In genomic region chr9:33524431-33524947, GRCh38 we compare ENCODE assay signal across 9 cellular contexts. TPM values are rescaled to one million over a fixed set of nuclear protein-coding genes. Genes with fewer than 3 reads are reported as not detected.
DNase-seq lines count a peak whose midpoint lies in the region; ATAC-seq, FAIRE-seq and TF ChIP-seq lines count a peak whose summit lies in the region.
"Had no signal": no experiment of that assay in that cellular context is flagged by ENCODE, and none has a peak within 500 bp of the region (broad histone marks: within the 10 kb centered on the region; RNA-seq: fewer than 3 reads in every experiment).

No MANE protein-coding gene starts in this region.

- H3K4me3 ChIP-seq in H7 (ENCODE audit: insufficient read depth, low read depth, low read length) (peak overlapping the region; percentile 71), hepatocyte (peak overlapping the region; percentile 36)

- no peaks in the 10 kb centered on the region for H3K9me2 ChIP-seq in hepatocyte (replicated peaks; ENCODE audit: insufficient read depth)

- TF ChIP-seq CTCF in hepatocyte (IDR thresholded peaks at IDR 0.05; ENCODE audit: poor library complexity), result no peak

- TF ChIP-seq POLR2A in GM12892 (IDR thresholded peaks at IDR 0.05; ENCODE audit: low read depth, low read length), result no peak

- peak overlapping the region; percentile 77 for H3K4me3 Mint-ChIP-seq in activated T-cell treated with anti-CD3 and anti-CD28 coated beads, Interleukin-2, amount 50 U/mL, for 4 hours
- peak overlapping the region; percentile 73 to 85 for H3K4me3 Mint-ChIP-seq in stimulated activated naive B cell treated with anti-CD40 and anti-IgM and Interleukin-4, amounts not matched to agents 10 μg/mL and 1 μg/mL and 100 μg/mL, for 72 hours

- DNase-seq in A172 (ENCODE audit: low spot score) (peak; percentile 2), H7 (peak; percentile 53), hepatocyte (ENCODE audit: low spot score) (peak; percentile 6), occipital lobe (lab: John Stamatoyannopoulos, UW) (no peak), GM12892 (ENCODE audit: insufficient read length) (no peak)
- no peak for DNase-seq in activated T-cell treated with anti-CD3 and anti-CD28 coated beads, Interleukin-2, amount 50 U/mL, for 4 hours
- DNase-seq in stimulated activated naive B cell treated with anti-CD40 and anti-IgM and Interleukin-4, amounts not matched to agents 10 μg/mL and 1 μg/mL and 100 μg/mL, for 72 hours, result no peak

- no peaks in the 10 kb centered on the region for H3K4me1 ChIP-seq in hepatocyte (ENCODE audit: insufficient read depth)

- H3K4me1 Mint-ChIP-seq in activated T-cell treated with anti-CD3 and anti-CD28 coated beads, Interleukin-2, amount 50 U/mL, for 4 hours (ENCODE audit: low read depth), result peaks cover 6% of the 10 kb centered on the region
- peaks cover 5 to 7% of the 10 kb centered on the region in 2 donors for H3K4me1 Mint-ChIP-seq in stimulated activated naive B cell treated with anti-CD40 and anti-IgM and Interleukin-4, amounts not matched to agents 10 μg/mL and 1 μg/mL and 100 μg/mL, for 72 hours

- H3K36me3 ChIP-seq in H7 (replicated peaks; ENCODE audit: control insufficient read depth, insufficient read depth, low read length), result no peaks in the 10 kb centered on the region
- no peaks in the 10 kb centered on the region for H3K36me3 ChIP-seq in hepatocyte (replicated peaks; ENCODE audit: insufficient read depth, low read depth)

- H3K27me3 ChIP-seq in H7 (ENCODE audit: control insufficient read depth, insufficient read depth, low read length), result peaks cover 6% of the 10 kb centered on the region
- peaks cover 29% of the 10 kb centered on the region for H3K27me3 ChIP-seq in hepatocyte

- peak overlapping the region; percentile 99 for H3K4me2 ChIP-seq in hepatocyte

- H3K27ac ChIP-seq in hepatocyte, result no peak overlapping the region

- ATAC-seq in activated T-cell treated with anti-CD3 and anti-CD28 coated beads, Interleukin-2, amount 50 U/mL, for 4 hours, result peak; percentile 42 to 45
- ATAC-seq in stimulated activated naive B cell treated with anti-CD40 and anti-IgM and Interleukin-4, amounts not matched to agents 10 μg/mL and 1 μg/mL and 100 μg/mL, for 72 hours (replicated peaks), result peak; percentile 12 to 29
- no peak for ATAC-seq in HG03108 (IDR thresholded peaks at IDR 0.05; ENCODE audit: unreplicated experiment)

- FAIRE-seq in GM12892 (lab: Jason Lieb, UNC), result no peak

- no peak overlapping the region for H3K27ac Mint-ChIP-seq in stimulated activated naive B cell treated with anti-CD40 and anti-IgM and Interleukin-4, amounts not matched to agents 10 μg/mL and 1 μg/mL and 100 μg/mL, for 72 hours

- no peaks in the 10 kb centered on the region for H3K36me3 Mint-ChIP-seq in activated T-cell treated with anti-CD3 and anti-CD28 coated beads, Interleukin-2, amount 50 U/mL, for 4 hours (ENCODE audit: insufficient read depth)
- H3K36me3 Mint-ChIP-seq in stimulated activated naive B cell treated with anti-CD40 and anti-IgM and Interleukin-4, amounts not matched to agents 10 μg/mL and 1 μg/mL and 100 μg/mL, for 72 hours, result peaks cover 0 to 1% of the 10 kb centered on the region in 2 donors

- peak overlapping the region; percentile 71 for H2AFZ ChIP-seq in hepatocyte

- no peaks in the 10 kb centered on the region for H4K20me1 ChIP-seq in hepatocyte (ENCODE audit: insufficient read depth, poor library complexity, severe bottlenecking)

- H3K27me3 Mint-ChIP-seq in activated T-cell treated with anti-CD3 and anti-CD28 coated beads, Interleukin-2, amount 50 U/mL, for 4 hours (ENCODE audit: low read depth), result peaks cover 60% of the 10 kb centered on the region
- H3K27me3 Mint-ChIP-seq in stimulated activated naive B cell treated with anti-CD40 and anti-IgM and Interleukin-4, amounts not matched to agents 10 μg/mL and 1 μg/mL and 100 μg/mL, for 72 hours, result peaks cover 30 to 51% of the 10 kb centered on the region in 2 donors

- no peaks in the 10 kb centered on the region for H3K79me2 ChIP-seq in hepatocyte

- no peaks in the 10 kb centered on the region for H3K9me3 ChIP-seq in hepatocyte (ENCODE audit: low read depth)

- WGBS in hepatocyte (ENCODE audit: low lambda C conversion rate, missing lambda C conversion rate), result 1% methylated on average over 24 of the region's 38 CpGs

- H3K9me3 Mint-ChIP-seq in activated T-cell treated with anti-CD3 and anti-CD28 coated beads, Interleukin-2, amount 50 U/mL, for 4 hours, result no peaks in the 10 kb centered on the region
- H3K9me3 Mint-ChIP-seq in stimulated activated naive B cell treated with anti-CD40 and anti-IgM and Interleukin-4, amounts not matched to agents 10 μg/mL and 1 μg/mL and 100 μg/mL, for 72 hours, result no peaks in the 10 kb centered on the region

RNA-seq across cellular contexts. Expression of gene ANKRD18B, which starts 0.4 kb away (rescaled TPM):
- total RNA-seq in A172 (2014; rRNA removed; shearing (Covaris generic)), result 10.6 and 12.6 TPM in 2 replicates
- 4.9 and 14.4 TPM in 2 replicates for total RNA-seq in H7 (2014; rRNA removed; shearing (Covaris generic))
- 1 to 10 TPM in 1 of 3 donors, not detected in 2; 2.4 TPM for total RNA-seq in activated T-cell treated with anti-CD3 and anti-CD28 coated beads, Interleukin-2, amount 50 U/mL, for 4 hours
- total RNA-seq in hepatocyte, result 0.13 and 0.68 TPM in 2 replicates
- 0.62 and 0.65 TPM in 2 replicates for polyA plus RNA-seq in hepatocyte
- total RNA-seq in occipital lobe, result 1.1 TPM
- not detected for polyA plus RNA-seq in GM12892 (2012; ENCODE audit: missing spikeins)
- total RNA-seq: subcutaneous adipose tissue had no signal

RNA-seq across cellular contexts. Expression of gene NOL6, which starts 50.8 kb away (rescaled TPM):
- total RNA-seq in A172 (2014; rRNA removed; shearing (Covaris generic)), result 27.0 and 28.1 TPM in 2 replicates
- 53.9 and 59.7 TPM in 2 replicates for total RNA-seq in H7 (2014; rRNA removed; shearing (Covaris generic))
- 100 to 1,000 TPM; 150 to 170 (median 165) TPM for total RNA-seq in activated T-cell treated with anti-CD3 and anti-CD28 coated beads, Interleukin-2, amount 50 U/mL, for 4 hours
- 19.3 and 21.9 TPM in 2 replicates for total RNA-seq in hepatocyte
- polyA plus RNA-seq in hepatocyte, result 20.6 and 24.1 TPM in 2 replicates
- 13.9 TPM for total RNA-seq in occipital lobe
- polyA plus RNA-seq in GM12892 (2012; ENCODE audit: missing spikeins), result 14.1 TPM

Comparison
In these comparisons a context has a peak if more than half of its experiments do, and no peak if none do; other contexts are left out.
1. DNase-seq: peak in A172 (single experiment), H7 (single experiment) and hepatocyte (single experiment); none in activated T-cell treated with anti-CD3 and anti-CD28 coated beads, Interleukin-2, amount 50 U/mL, for 4 hours (single experiment), stimulated activated naive B cell treated with anti-CD40 and anti-IgM and Interleukin-4, amounts not matched to agents 10 μg/mL and 1 μg/mL and 100 μg/mL, for 72 hours (single experiment), occipital lobe (single experiment) and GM12892 (single experiment).